ENCODE assay signal across 21 cellular contexts in genomic region chr5:127967323-127967982, GRCh38.
"Had no signal": no experiment of that assay in that cellular context is flagged by ENCODE, and none has a peak within 500 bp of the region (broad histone marks: within the 10 kb centered on the region; RNA-seq: fewer than 3 reads in every experiment).

No MANE protein-coding gene starts in this region.

- H3K4me1 ChIP-seq: esophagus squamous epithelium, thyroid gland had no signal

- H3K4me3 ChIP-seq: esophagus squamous epithelium, hepatocyte, lung, neural progenitor cell, ovary, smooth muscle cell, suprapubic skin, thyroid gland had no signal

- DNase-seq: esophagus squamous epithelium; head of caudate nucleus; left colon; left ventricle myocardium superior; mesendoderm; naive thymus-derived CD4-positive, alpha-beta T cell; nucleus accumbens; ovary; right cardiac atrium; stimulated activated CD4-positive, alpha-beta T cell treated with anti-CD3 and anti-CD28 coated beads, Interleukin-2, amount 100 ng/mL, for 48 hours; stimulated activated naive CD4-positive, alpha-beta T cell treated with Interleukin-2 at 50 U/mL for 16 hours; thyroid gland had no signal

- H3K9me3 Mint-ChIP-seq: type B pancreatic cell had no signal

- H2AFZ ChIP-seq: hepatocyte, neural progenitor cell had no signal

- H3K4me2 ChIP-seq: hepatocyte, neural progenitor cell, smooth muscle cell had no signal

- ATAC-seq: left colon; naive thymus-derived CD4-positive, alpha-beta T cell; right cardiac atrium had no signal

- FAIRE-seq: colon, urothelium cell line had no signal

- H3K79me2 ChIP-seq: hepatocyte had no signal

- H3K9ac ChIP-seq: neural progenitor cell had no signal

- H3K27ac ChIP-seq: esophagus squamous epithelium, hepatocyte, neural progenitor cell, ovary, suprapubic skin, thyroid gland had no signal

- H3K27me3 ChIP-seq: esophagus squamous epithelium, hepatocyte, neural progenitor cell, ovary, suprapubic skin, thyroid gland had no signal

- H3K27ac Mint-ChIP-seq: dendritic cell treated with granulocyte-macrophage colony-stimulating factor and Interleukin-4, amounts not matched to agents 40 ng/mL and 50 ng/mL, for 4 days; naive thymus-derived CD4-positive, alpha-beta T cell; neural progenitor cell; type B pancreatic cell had no signal

- H3K9me3 ChIP-seq: esophagus squamous epithelium, ovary, suprapubic skin, thyroid gland had no signal

- H3K27me3 Mint-ChIP-seq: dendritic cell treated with granulocyte-macrophage colony-stimulating factor and Interleukin-4, amounts not matched to agents 40 ng/mL and 50 ng/mL, for 4 days; naive thymus-derived CD4-positive, alpha-beta T cell; type B pancreatic cell had no signal

- H3K4me3 Mint-ChIP-seq: dendritic cell treated with granulocyte-macrophage colony-stimulating factor and Interleukin-4, amounts not matched to agents 40 ng/mL and 50 ng/mL, for 4 days; naive thymus-derived CD4-positive, alpha-beta T cell; neural progenitor cell; type B pancreatic cell had no signal

- H3K36me3 ChIP-seq: neural progenitor cell, ovary, suprapubic skin, thyroid gland had no signal
